Comparison of ENCODE assay signal across 8 cellular contexts in the genomic region with DNA sequence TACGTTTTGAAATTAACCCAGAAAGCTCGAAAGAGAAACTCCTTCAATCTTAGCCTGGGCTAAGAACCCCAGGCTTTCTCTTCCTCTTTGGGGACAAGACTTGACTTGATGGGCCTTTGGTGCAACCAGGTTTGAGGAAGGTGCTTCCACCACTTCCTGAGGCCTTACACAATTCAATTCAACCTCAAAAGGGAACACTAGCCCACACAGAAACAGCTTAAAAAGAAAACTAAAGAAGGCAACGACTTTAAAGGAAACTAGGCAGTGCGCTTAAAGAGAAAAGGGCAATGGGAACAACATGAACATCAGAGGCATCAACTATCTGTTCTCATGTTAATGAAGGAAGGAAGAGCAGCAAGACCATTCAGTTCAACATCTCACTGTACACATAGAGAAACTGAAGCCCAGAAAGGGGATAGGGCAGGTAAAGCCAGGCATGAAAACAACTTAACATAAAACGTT. TPM values are rescaled to one million over a fixed set of nuclear protein-coding genes. Genes with fewer than 3 reads are reported as not detected.
DNase-seq lines count a peak whose midpoint lies in the region; ATAC-seq and TF ChIP-seq lines count a peak whose summit lies in the region.

No MANE protein-coding gene starts in this region.

- no peak overlapping the region for H2BK12ac ChIP-seq in mesenchymal stem cell (ENCODE audit: low read length in 2 of 2)

- H2BK5ac ChIP-seq in mesenchymal stem cell (ENCODE audit: low read depth, low read length, poor library complexity, severe bottlenecking), result no peak overlapping the region

- no peak overlapping the region for H3K4ac ChIP-seq in mesenchymal stem cell (ENCODE audit: low read depth in 1 of 2, low read length in 2 of 2)

- peak overlapping the region; percentile 39; the same call in 1 of the 2 replicates for H3K9ac ChIP-seq in HUES48 (ENCODE audit: low read depth, low read length)
- H3K9ac ChIP-seq in mesenchymal stem cell (ENCODE audit: low read length), result no peak overlapping the region

- H3K4me1 ChIP-seq in HUES48 (ENCODE audit: control insufficient read depth, insufficient read depth, low read length) (peaks cover 62% of the 10 kb centered on the region), BE2C (no peaks in the 10 kb centered on the region), mesenchymal stem cell (ENCODE audit: control insufficient read depth, insufficient read depth, low read depth, low read length) (no peaks in the 10 kb centered on the region)
- no peaks in the 10 kb centered on the region for H3K4me1 ChIP-seq in effector memory CD4-positive, alpha-beta T cell (ENCODE audit: control insufficient read depth, insufficient read depth, low read length, poor library complexity, severe bottlenecking)

- DNase-seq in globus pallidus (ENCODE audit: low spot score), result peak; percentile 42
- DNase-seq in BE2C, result no peak
- DNase-seq in activated T-cell treated with anti-CD3 and anti-CD28 coated beads for 4 hours, result no peak
- no peak for DNase-seq in effector memory CD4-positive, alpha-beta T cell
- DNase-seq in mesenchymal stem cell, result no peak

- H3K9me3 ChIP-seq in HUES48 (ENCODE audit: control insufficient read depth, insufficient read depth, low read length) (no peaks in the 10 kb centered on the region), BE2C (no peaks in the 10 kb centered on the region), mesenchymal stem cell (ENCODE audit: control insufficient read depth, low read length) (no peaks in the 10 kb centered on the region)
- no peaks in the 10 kb centered on the region for H3K9me3 ChIP-seq in effector memory CD4-positive, alpha-beta T cell (ENCODE audit: control insufficient read depth, low read length)

- no peak overlapping the region for H3K18ac ChIP-seq in mesenchymal stem cell (ENCODE audit: low read depth in 1 of 2, low read length in 2 of 2)

- H3K14ac ChIP-seq in mesenchymal stem cell (ENCODE audit: low read length in 2 of 2), result no peak overlapping the region

- H3K27me3 ChIP-seq in HUES48 (ENCODE audit: control insufficient read depth, insufficient read depth, low read length), result no peaks in the 10 kb centered on the region
- H3K27me3 ChIP-seq in BE2C, result no peaks in the 10 kb centered on the region
- H3K27me3 ChIP-seq in effector memory CD4-positive, alpha-beta T cell (replicated peaks; ENCODE audit: control insufficient read depth, insufficient read depth, low read length, poor library complexity, severe bottlenecking), result no peaks in the 10 kb centered on the region
- no peaks in the 10 kb centered on the region for H3K27me3 ChIP-seq in mesenchymal stem cell (ENCODE audit: control insufficient read depth in 1 of 2, insufficient read depth in 1 of 2, low read length in 2 of 2)

- H3K4me2 ChIP-seq in mesenchymal stem cell (ENCODE audit: low read length, poor library complexity, severe bottlenecking), result no peak overlapping the region

- no peak overlapping the region for H2BK120ac ChIP-seq in mesenchymal stem cell (ENCODE audit: low read depth, low read length)

- no peak overlapping the region for H2AFZ ChIP-seq in mesenchymal stem cell (ENCODE audit: low read depth, low read length)

- no peak overlapping the region for H4K8ac ChIP-seq in mesenchymal stem cell (ENCODE audit: low read length)

- H4K91ac ChIP-seq in mesenchymal stem cell (ENCODE audit: low read length), result no peak overlapping the region

- H3K79me1 ChIP-seq in mesenchymal stem cell (replicated peaks; ENCODE audit: low read length, poor library complexity, severe bottlenecking), result peaks cover 5% of the 10 kb centered on the region

- peak; percentile 64 for ATAC-seq in GM18498 (IDR thresholded peaks at IDR 0.05; ENCODE audit: unreplicated experiment)
- peak; percentile 52 for ATAC-seq in GM21515 (IDR thresholded peaks at IDR 0.05; ENCODE audit: unreplicated experiment)

- H3K27ac ChIP-seq in HUES48 (ENCODE audit: low read depth, low read length) (peak overlapping the region; percentile 85), mesenchymal stem cell (ENCODE audit: low read length, poor library complexity, severe bottlenecking) (no peak overlapping the region)
- no peak overlapping the region for H3K27ac ChIP-seq in effector memory CD4-positive, alpha-beta T cell (ENCODE audit: insufficient read depth, low read length, poor library complexity, severe bottlenecking)

- WGBS in mesenchymal stem cell, result 65% methylated on average over 2 of the region's 5 CpGs

- H3K23ac ChIP-seq in mesenchymal stem cell (ENCODE audit: low read length in 2 of 2), result no peak overlapping the region

- TF ChIP-seq CTCF in BE2C (IDR thresholded peaks at IDR 0.05; ENCODE audit: low read depth, low read length), result no peak

- H3K4me3 ChIP-seq in HUES48 (ENCODE audit: low read depth, low read length) (0 out of 2 replicates have a peak overlapping the region, but pooled peaks have one; percentile 2), BE2C (ENCODE audit: low read depth, low read length) (no peak overlapping the region), mesenchymal stem cell (ENCODE audit: insufficient read depth in 1 of 2, low read depth in 1 of 2, low read length in 2 of 2) (no peak overlapping the region)
- H3K4me3 ChIP-seq in effector memory CD4-positive, alpha-beta T cell (ENCODE audit: insufficient read depth, low read depth, low read length, poor library complexity, severe bottlenecking), result no peak overlapping the region

- H3K36me3 ChIP-seq in HUES48 (ENCODE audit: control insufficient read depth, insufficient read depth, low read length) (peaks cover 7% of the 10 kb centered on the region; the same call in 1 of the 2 replicates), BE2C (no peaks in the 10 kb centered on the region), mesenchymal stem cell (ENCODE audit: control insufficient read depth in 1 of 2, insufficient read depth in 2 of 2, low read depth in 1 of 2, low read length in 2 of 2) (no peaks in the 10 kb centered on the region)
- no peaks in the 10 kb centered on the region for H3K36me3 ChIP-seq in effector memory CD4-positive, alpha-beta T cell (ENCODE audit: control insufficient read depth, insufficient read depth, low read length)

- no peak overlapping the region for H2AK5ac ChIP-seq in mesenchymal stem cell (ENCODE audit: low read length, severe bottlenecking)

- no peak overlapping the region for H2BK15ac ChIP-seq in mesenchymal stem cell (ENCODE audit: low read depth, poor library complexity, severe bottlenecking)

RNA-seq across cellular contexts. Expression of gene PAK1, which starts 24.8 kb away (rescaled TPM):
- polyA plus RNA-seq in BE2C (2012; ENCODE audit: insufficient read depth, insufficient read length, low read depth), result 11.9 TPM
- polyA plus RNA-seq in mesenchymal stem cell (2013, experiment 1 of 2), result 18.7 TPM
- polyA plus RNA-seq in mesenchymal stem cell (2013, experiment 2 of 2), result 20.2 TPM
